Comparison of ENCODE assay signal across 8 cellular contexts in genomic region chr5:70900533-70901271, GRCh38. TPM values are rescaled to one million over a fixed set of nuclear protein-coding genes. Genes with fewer than 3 reads are reported as not detected.
DNase-seq lines count a peak whose midpoint lies in the region; ATAC-seq, FAIRE-seq and TF ChIP-seq lines count a peak whose summit lies in the region.
"Not testable (repeated sequence)": the region's sequence is repeated elsewhere in the genome, so short reads cannot be mapped to it uniquely, and the experiment has no call there.

SERF1A (plus strand) TSS chr5:70900669; CDS start chr5:70900870, 201 bp downstream.

- not testable (repeated sequence) for H3K27ac ChIP-seq in K562 (ENCODE audit: extremely low read depth, low read depth, low read length); left lung

- not testable (repeated sequence) for TF ChIP-seq EP300 in K562 (IDR thresholded peaks at IDR 0.05; ENCODE audit: low read length)

- H2AFZ ChIP-seq in K562 (ENCODE audit: low read depth, low read length): not testable (repeated sequence)

- H3K9me1 ChIP-seq in K562 (ENCODE audit: control insufficient read depth, insufficient read depth, low read length): not testable (repeated sequence)

- not testable (repeated sequence) for H4K20me1 ChIP-seq in K562 (replicated peaks; ENCODE audit: control insufficient read depth, insufficient read depth, low read length)

- POLR2A ChIA-PET in K562 (lab: Yijun Ruan, JAX): not testable (repeated sequence)

- not testable (repeated sequence) for H3K79me2 ChIP-seq in K562 (ENCODE audit: control insufficient read depth, insufficient read depth, low read length)

- CTCF ChIA-PET in K562 (lab: Yijun Ruan, JAX; ENCODE audit: low intra/inter-chr PET ratio): not testable (repeated sequence)

- TF ChIP-seq POLR2A in H54 (IDR thresholded peaks at IDR 0.05; ENCODE audit: low read depth, low read length); K562 (conservative IDR thresholded peaks at IDR 0.05): not testable (repeated sequence)

- not testable (repeated sequence) for H3K27me3 ChIP-seq in K562 (ENCODE audit: control insufficient read depth in 2 of 2, insufficient read depth in 2 of 2, low read length in 2 of 2); left lung

- not testable (repeated sequence) for H3K4me2 ChIP-seq in K562 (ENCODE audit: insufficient read depth, low read length)

- not testable (repeated sequence) for TF ChIP-seq CTCF in K562 (IDR thresholded peaks at IDR 0.05 in 2 of 3, conservative IDR thresholded peaks at IDR 0.05 in 1 of 3; ENCODE audit: insufficient read depth in 2 of 3, low read depth in 1 of 3, low read length in 3 of 3); left lung (IDR thresholded peaks at IDR 0.05)

- not testable (repeated sequence) for H3K9ac ChIP-seq in K562 (ENCODE audit: insufficient read depth in 1 of 2, low read depth in 2 of 2, low read length in 2 of 2)

- BruUV-seq in K562 (replicated peaks; lab: Mats Ljungman, UMichigan): TSS peak; percentile 78

- H3K36me3 ChIP-seq in K562 (ENCODE audit: control insufficient read depth, insufficient read depth, low read length); left lung: not testable (repeated sequence)

- DNase-seq in Daoy (ENCODE audit: low read depth); H54 (ENCODE audit: insufficient read length, low spot score); HTR-8/SVneo (ENCODE audit: insufficient read length, low spot score); K562 (ENCODE audit: extremely low read depth in 1 of 4, low spot score in 3 of 4); left lung; sciatic nerve (ENCODE audit: low spot score): not testable (repeated sequence)

- ATAC-seq in GM19351 (IDR thresholded peaks at IDR 0.05; ENCODE audit: unreplicated experiment): peak; percentile 86
- ATAC-seq in HG03064 (IDR thresholded peaks at IDR 0.05; ENCODE audit: low read depth, unreplicated experiment): peak; percentile 86
- ATAC-seq in K562: peak; percentile 98
- ATAC-seq in left lung: peak; percentile 99
- peak; percentile 98 for ATAC-seq in sciatic nerve

- TF ChIP-seq RAD21 in K562 (CRISPR knock-in tag; conservative IDR thresholded peaks at IDR 0.05 in 1 of 2, IDR thresholded peaks at IDR 0.05 in 1 of 2): not testable (repeated sequence)

- in situ Hi-C loops in K562 (cut with MboI): not testable (repeated sequence)

- not testable (repeated sequence) for H3K4me1 ChIP-seq in K562 (replicated peaks in 1 of 2; ENCODE audit: control insufficient read depth in 2 of 2, insufficient read depth in 2 of 2, low read length in 2 of 2); left lung

- intact Hi-C loops in K562 (cut with micrococcal nuclease); left lung (cut with DNase I); sciatic nerve (cut with DNase I): not testable (repeated sequence)

- FAIRE-seq in H54 (lab: Jason Lieb, UNC) (peak; percentile 20), HTR-8/SVneo (lab: Jason Lieb, UNC) (peak; percentile 51)
- not testable (repeated sequence) for FAIRE-seq in K562 (lab: Jason Lieb, UNC)

- not testable (repeated sequence) for H3K4me3 ChIP-seq in K562, left lung

- H3K9me3 ChIP-seq in K562 (replicated peaks; ENCODE audit: control insufficient read depth, insufficient read depth, low read depth, low read length); left lung: not testable (repeated sequence)

- WGBS in K562 (ENCODE audit: insufficient coverage, low coverage, missing lambda C conversion rate): no CpG with 5 or more reads among the region's 66 CpGs

RNA-seq across cellular contexts. Expression of gene SERF1A, which starts in this region (rescaled TPM):
- total RNA-seq in Daoy (2014; rRNA removed; shearing (Covaris generic)): 10.2 and 13.2 TPM in 2 replicates
- total RNA-seq in K562 (2011; cell fraction: chromatin; rRNA removed; ENCODE audit: low replicate concordance): 5.6 and 10.2 TPM in 2 replicates
- 5.0 and 5.1 TPM in 2 replicates for total RNA-seq in K562 (2011; cell fraction: nucleolus; rRNA removed)
- 6.0 and 13.2 TPM in 2 replicates for total RNA-seq in K562 (2011; cell fraction: nucleoplasm; rRNA removed)
- 1.3 and 2.0 TPM in 2 replicates for total RNA-seq in K562 (2014; rRNA removed)
- total RNA-seq in K562 (2014; rRNA removed; fragmentation: Illumina TruSeq; extraction: Trizol): 1.7 and 3.6 TPM in 2 replicates
- total RNA-seq in K562 (2015; rRNA removed; fragmentation: Illumina TruSeq; extraction: Trizol): 3.1 and 4.0 TPM in 2 replicates
- total RNA-seq in K562 (2021): 0.71 and 3.3 TPM in 2 replicates
- 1.2 TPM in 2 replicates for polyA plus RNA-seq in K562 (2011; rRNA removed)
- polyA plus RNA-seq in K562 (2011; cell fraction: cytosol; rRNA removed): 0.21 and 1.0 TPM in 2 replicates
- polyA plus RNA-seq in K562 (2011; cell fraction: nucleus; rRNA removed): 0.27 and 0.85 TPM in 2 replicates
- polyA plus RNA-seq in K562 (2012): 0.82 and 2.5 TPM in 2 replicates
- polyA plus RNA-seq in K562 (2014; fragmentation: Illumina TruSeq; extraction: Trizol): 0.89 and 1.7 TPM in 2 replicates
- polyA plus RNA-seq in K562 (2014; fragmentation: Nextera tagmentation; extraction: Ambion mirVana): 1 to 10 TPM; 2.9 to 3.0 TPM
- polyA plus RNA-seq in K562 (2014; rRNA removed): 0.38 and 3.2 TPM in 2 replicates
- polyA minus RNA-seq in K562 (2011; rRNA and poly(A)+ RNA removed): 1.5 and 2.4 TPM in 2 replicates
- polyA minus RNA-seq in K562 (2011; cell fraction: cytosol; rRNA and poly(A)+ RNA removed): not detected in 2 replicates
- 1.7 and 2.3 TPM in 2 replicates for polyA minus RNA-seq in K562 (2011; cell fraction: nucleus; rRNA and poly(A)+ RNA removed)
- 1 to 10 TPM; 4.0 to 8.5 TPM for total RNA-seq in left lung
- 7.8 TPM for total RNA-seq in sciatic nerve
